Comparison of ENCODE assay signal across 1 cellular context in the genomic region with DNA sequence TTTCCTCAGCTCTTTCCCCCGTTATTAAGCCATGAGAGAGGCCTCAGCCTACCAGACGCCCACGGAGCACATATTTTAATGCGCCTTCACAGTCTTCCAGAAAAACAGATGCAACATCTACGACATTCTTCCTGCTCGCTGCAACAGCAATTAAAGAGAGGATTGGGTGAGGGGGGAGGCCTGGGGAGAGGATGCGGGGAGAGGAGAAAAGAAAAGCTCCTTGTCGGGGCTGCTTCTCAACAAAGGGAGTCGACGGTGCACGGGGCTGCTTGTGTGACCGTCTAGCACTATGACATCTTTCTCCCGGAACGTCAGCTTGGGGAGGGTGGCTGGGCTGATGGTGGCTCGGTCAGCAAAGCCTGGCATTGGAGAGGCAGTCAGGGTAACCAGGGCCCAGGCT.
TF ChIP-seq lines count a peak whose summit lies in the region.

No MANE protein-coding gene starts in this region.

TF ChIP-seq in SK-N-SH treated with all-trans-retinoic acid at 6 μM for 48 hours, 23 proteins besides CTCF, POLR2A, EP300 and RAD21 (continued from another document):
- TF ChIP-seq, protein P1, sequence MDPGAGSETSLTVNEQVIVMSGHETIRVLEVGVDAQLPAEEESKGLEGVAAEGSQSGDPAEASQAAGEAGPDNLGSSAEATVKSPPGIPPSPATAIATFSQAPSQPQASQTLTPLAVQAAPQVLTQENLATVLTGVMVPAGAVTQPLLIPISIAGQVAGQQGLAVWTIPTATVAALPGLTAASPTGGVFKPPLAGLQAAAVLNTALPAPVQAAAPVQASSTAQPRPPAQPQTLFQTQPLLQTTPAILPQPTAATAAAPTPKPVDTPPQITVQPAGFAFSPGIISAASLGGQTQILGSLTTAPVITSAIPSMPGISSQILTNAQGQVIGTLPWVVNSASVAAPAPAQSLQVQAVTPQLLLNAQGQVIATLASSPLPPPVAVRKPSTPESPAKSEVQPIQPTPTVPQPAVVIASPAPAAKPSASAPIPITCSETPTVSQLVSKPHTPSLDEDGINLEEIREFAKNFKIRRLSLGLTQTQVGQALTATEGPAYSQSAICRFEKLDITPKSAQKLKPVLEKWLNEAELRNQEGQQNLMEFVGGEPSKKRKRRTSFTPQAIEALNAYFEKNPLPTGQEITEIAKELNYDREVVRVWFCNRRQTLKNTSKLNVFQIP (CRISPR knock-in tag; IDR thresholded peaks at IDR 0.05; ENCODE audit: borderline replicate concordance, low read depth), result no peak
- TF ChIP-seq, protein P2, sequence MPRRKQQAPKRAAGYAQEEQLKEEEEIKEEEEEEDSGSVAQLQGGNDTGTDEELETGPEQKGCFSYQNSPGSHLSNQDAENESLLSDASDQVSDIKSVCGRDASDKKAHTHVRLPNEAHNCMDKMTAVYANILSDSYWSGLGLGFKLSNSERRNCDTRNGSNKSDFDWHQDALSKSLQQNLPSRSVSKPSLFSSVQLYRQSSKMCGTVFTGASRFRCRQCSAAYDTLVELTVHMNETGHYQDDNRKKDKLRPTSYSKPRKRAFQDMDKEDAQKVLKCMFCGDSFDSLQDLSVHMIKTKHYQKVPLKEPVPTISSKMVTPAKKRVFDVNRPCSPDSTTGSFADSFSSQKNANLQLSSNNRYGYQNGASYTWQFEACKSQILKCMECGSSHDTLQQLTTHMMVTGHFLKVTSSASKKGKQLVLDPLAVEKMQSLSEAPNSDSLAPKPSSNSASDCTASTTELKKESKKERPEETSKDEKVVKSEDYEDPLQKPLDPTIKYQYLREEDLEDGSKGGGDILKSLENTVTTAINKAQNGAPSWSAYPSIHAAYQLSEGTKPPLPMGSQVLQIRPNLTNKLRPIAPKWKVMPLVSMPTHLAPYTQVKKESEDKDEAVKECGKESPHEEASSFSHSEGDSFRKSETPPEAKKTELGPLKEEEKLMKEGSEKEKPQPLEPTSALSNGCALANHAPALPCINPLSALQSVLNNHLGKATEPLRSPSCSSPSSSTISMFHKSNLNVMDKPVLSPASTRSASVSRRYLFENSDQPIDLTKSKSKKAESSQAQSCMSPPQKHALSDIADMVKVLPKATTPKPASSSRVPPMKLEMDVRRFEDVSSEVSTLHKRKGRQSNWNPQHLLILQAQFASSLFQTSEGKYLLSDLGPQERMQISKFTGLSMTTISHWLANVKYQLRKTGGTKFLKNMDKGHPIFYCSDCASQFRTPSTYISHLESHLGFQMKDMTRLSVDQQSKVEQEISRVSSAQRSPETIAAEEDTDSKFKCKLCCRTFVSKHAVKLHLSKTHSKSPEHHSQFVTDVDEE (CRISPR knock-in tag; IDR thresholded peaks at IDR 0.05), result no peak
- TF ChIP-seq, protein P3, sequence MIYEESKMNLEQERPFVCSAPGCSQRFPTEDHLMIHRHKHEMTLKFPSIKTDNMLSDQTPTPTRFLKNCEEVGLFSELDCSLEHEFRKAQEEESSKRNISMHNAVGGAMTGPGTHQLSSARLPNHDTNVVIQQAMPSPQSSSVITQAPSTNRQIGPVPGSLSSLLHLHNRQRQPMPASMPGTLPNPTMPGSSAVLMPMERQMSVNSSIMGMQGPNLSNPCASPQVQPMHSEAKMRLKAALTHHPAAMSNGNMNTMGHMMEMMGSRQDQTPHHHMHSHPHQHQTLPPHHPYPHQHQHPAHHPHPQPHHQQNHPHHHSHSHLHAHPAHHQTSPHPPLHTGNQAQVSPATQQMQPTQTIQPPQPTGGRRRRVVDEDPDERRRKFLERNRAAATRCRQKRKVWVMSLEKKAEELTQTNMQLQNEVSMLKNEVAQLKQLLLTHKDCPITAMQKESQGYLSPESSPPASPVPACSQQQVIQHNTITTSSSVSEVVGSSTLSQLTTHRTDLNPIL (CRISPR knock-in tag; IDR thresholded peaks at IDR 0.05; ENCODE audit: low read depth), result no peak
- TF ChIP-seq CSRNP3 (CRISPR knock-in tag; IDR thresholded peaks at IDR 0.05), result no peak
- TF ChIP-seq CSDC2 (CRISPR knock-in tag; IDR thresholded peaks at IDR 0.05), result no peak
- TF ChIP-seq PPARA (CRISPR knock-in tag; IDR thresholded peaks at IDR 0.05; ENCODE audit: borderline replicate concordance), result no peak
- TF ChIP-seq BACH2 (CRISPR knock-in tag; IDR thresholded peaks at IDR 0.05; ENCODE audit: borderline replicate concordance), result no peak
- no peak for TF ChIP-seq ARNTL (CRISPR knock-in tag; IDR thresholded peaks at IDR 0.05; ENCODE audit: borderline replicate concordance, low read depth)
- TF ChIP-seq ZNF70 (CRISPR knock-in tag; IDR thresholded peaks at IDR 0.05), result no peak
- TF ChIP-seq ZFP30 (CRISPR knock-in tag; IDR thresholded peaks at IDR 0.05), result no peak
- TF ChIP-seq ZNF8 (CRISPR knock-in tag; IDR thresholded peaks at IDR 0.05), result no peak
TF ChIP-seq in SK-N-SH treated with all-trans-retinoic acid at 6 μM for 48 hours: peak in this region for 0.
